In the genomic region with DNA sequence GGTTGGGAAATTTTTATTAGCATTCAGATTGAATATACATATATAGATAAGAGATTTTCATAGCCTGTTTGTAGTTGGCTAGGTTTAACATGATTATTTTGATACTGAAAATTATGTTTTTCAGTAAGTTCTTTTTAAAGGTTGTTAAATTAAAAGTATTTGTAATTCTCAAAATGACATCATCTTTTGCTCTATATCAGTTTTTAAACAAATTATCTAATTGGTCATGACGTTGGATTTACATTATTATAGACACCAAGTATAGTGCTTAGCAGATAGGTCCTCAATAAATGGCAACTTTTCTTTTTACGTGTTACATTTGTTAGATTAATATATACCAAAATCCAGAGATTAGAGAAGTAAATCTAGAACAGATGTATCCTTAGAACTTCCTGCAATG, we compare ENCODE assay signal across 1 cellular context.
TF ChIP-seq lines count a peak whose summit lies in the region.

No MANE protein-coding gene starts in this region.

TF ChIP-seq in SK-N-SH treated with all-trans-retinoic acid at 6 μM for 48 hours, 23 proteins besides CTCF, POLR2A, EP300 and RAD21 (continued from another document):
- 0 out of 2 replicates have a peak, but pooled peaks have one; percentile 15 for TF ChIP-seq TCF4 (CRISPR knock-in tag; IDR thresholded peaks at IDR 0.05; ENCODE audit: borderline replicate concordance)
TF ChIP-seq in SK-N-SH treated with all-trans-retinoic acid at 6 μM for 48 hours: peak in this region for 1.
